In the genomic region with DNA sequence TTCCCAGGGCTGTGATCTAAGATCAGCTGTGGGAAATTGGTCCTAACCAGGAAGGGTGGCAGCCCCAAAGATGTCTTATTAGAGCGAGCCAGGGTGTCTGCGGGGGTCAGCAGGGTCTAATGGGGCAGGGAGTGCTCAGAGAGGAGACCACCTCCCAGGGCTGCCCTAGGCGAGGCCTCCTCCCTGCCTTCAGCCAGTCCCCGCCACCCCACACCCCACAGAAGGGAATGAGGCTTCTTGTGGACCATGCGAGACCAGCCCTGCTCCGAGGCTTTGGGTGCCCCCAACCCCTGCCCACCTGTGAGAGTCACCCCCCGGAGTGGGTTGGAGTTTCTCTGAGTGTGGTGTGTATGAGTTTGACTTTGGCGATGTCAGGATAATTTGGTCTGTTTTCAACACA, we compare ENCODE assay signal across 1 cellular context.
TF ChIP-seq lines count a peak whose summit lies in the region.

No MANE protein-coding gene starts in this region.

TF ChIP-seq in IMR-90, 13 proteins besides CTCF, POLR2A, EP300 and RAD21:
- TF ChIP-seq MXI1 (IDR thresholded peaks at IDR 0.05; ENCODE audit: borderline replicate concordance, low read depth, low read length) (no peak), MAFK (IDR thresholded peaks at IDR 0.05; ENCODE audit: low read depth, low read length) (no peak), MAZ (IDR thresholded peaks at IDR 0.05; ENCODE audit: borderline replicate concordance, low read depth, low read length) (no peak), RCOR1 (IDR thresholded peaks at IDR 0.05; ENCODE audit: insufficient replicate concordance, low read length) (no peak), BHLHE40 (IDR thresholded peaks at IDR 0.05; ENCODE audit: low read depth, low read length) (no peak), CHD1 (IDR thresholded peaks at IDR 0.05; ENCODE audit: low read depth, low read length) (no peak), SMC3 (IDR thresholded peaks at IDR 0.05; ENCODE audit: low read depth, low read length) (no peak), RFX5 (IDR thresholded peaks at IDR 0.05; ENCODE audit: low read depth, low read length) (no peak), CEBPB (IDR thresholded peaks at IDR 0.05; ENCODE audit: low read depth, low read length) (no peak), FOS (IDR thresholded peaks at IDR 0.05; ENCODE audit: low read depth, low read length) (no peak), NFE2L2 (IDR thresholded peaks at IDR 0.05; ENCODE audit: low read depth, low read length) (no peak)
- TF ChIP-seq, protein P1, sequence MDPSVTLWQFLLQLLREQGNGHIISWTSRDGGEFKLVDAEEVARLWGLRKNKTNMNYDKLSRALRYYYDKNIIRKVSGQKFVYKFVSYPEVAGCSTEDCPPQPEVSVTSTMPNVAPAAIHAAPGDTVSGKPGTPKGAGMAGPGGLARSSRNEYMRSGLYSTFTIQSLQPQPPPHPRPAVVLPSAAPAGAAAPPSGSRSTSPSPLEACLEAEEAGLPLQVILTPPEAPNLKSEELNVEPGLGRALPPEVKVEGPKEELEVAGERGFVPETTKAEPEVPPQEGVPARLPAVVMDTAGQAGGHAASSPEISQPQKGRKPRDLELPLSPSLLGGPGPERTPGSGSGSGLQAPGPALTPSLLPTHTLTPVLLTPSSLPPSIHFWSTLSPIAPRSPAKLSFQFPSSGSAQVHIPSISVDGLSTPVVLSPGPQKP (IDR thresholded peaks at IDR 0.05; ENCODE audit: borderline replicate concordance, low read depth, low read length) = no peak
- TF ChIP-seq, protein P2, sequence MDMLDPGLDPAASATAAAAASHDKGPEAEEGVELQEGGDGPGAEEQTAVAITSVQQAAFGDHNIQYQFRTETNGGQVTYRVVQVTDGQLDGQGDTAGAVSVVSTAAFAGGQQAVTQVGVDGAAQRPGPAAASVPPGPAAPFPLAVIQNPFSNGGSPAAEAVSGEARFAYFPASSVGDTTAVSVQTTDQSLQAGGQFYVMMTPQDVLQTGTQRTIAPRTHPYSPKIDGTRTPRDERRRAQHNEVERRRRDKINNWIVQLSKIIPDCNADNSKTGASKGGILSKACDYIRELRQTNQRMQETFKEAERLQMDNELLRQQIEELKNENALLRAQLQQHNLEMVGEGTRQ (IDR thresholded peaks at IDR 0.05; ENCODE audit: low read depth, low read length) = no peak
